In the genomic region with DNA sequence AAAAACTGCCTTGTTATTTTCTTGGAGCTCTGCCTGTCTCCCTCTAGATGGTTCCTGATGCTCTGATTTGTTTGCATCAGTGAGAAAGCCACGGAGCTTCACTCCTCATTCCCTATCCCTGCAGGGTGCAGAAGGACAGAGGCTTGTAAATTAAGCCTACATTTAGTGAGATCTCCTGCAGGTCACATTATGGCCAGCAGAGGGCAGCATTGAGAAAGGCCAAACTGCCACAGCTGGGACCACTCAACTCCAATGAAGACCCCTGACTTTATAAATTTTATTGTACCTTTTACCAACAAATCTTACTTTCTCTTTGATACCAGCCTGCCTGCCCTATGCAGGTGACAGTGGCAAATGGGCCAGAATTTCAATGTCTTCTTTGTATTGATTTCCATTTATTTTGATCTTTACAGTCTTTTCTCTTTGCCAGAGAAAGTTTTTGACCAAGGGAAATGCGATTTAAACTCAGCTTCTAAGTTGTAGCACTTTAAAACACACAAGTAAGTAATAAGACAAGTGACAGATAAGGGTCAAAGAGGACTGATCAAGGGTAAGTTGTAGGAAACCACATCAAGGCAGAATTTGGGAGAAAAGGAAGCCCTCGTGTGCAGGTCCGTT, we compare ENCODE assay signal across 8 cellular contexts.
A peak's percentile ranks its signal among the peaks of the same experiment; 100 is the strongest.
DNase-seq lines count a peak whose midpoint lies in the region; ATAC-seq, FAIRE-seq and TF ChIP-seq lines count a peak whose summit lies in the region.

No MANE protein-coding gene starts in this region.

- no peaks in the 10 kb centered on the region for H3K27me3 Mint-ChIP-seq in activated T-helper 1 cell treated with anti-CD3 and anti-CD28 coated beads, Interleukin-12 subunit alpha, Interleukin-12 subunit beta, Interleukin-2, Interleukin-4 antibody, amounts not matched to agents 30 ng/mL and 10 ng/mL and 1 ng/mL, durations not matched to agents 14 hours and 24 hours and 36 hours (ENCODE audit: insufficient read depth)

- no peaks in the 10 kb centered on the region for H3K9me3 Mint-ChIP-seq in activated T-helper 1 cell treated with anti-CD3 and anti-CD28 coated beads, Interleukin-12 subunit alpha, Interleukin-12 subunit beta, Interleukin-2, Interleukin-4 antibody, amounts not matched to agents 30 ng/mL and 10 ng/mL and 1 ng/mL, durations not matched to agents 14 hours and 24 hours and 36 hours

- ATAC-seq in left ventricle myocardium superior (peak; percentile 39), GM19467 (IDR thresholded peaks at IDR 0.05; ENCODE audit: unreplicated experiment) (no peak)

- no peak overlapping the region for H3K4me3 Mint-ChIP-seq in activated T-helper 1 cell treated with anti-CD3 and anti-CD28 coated beads, Interleukin-12 subunit alpha, Interleukin-12 subunit beta, Interleukin-2, Interleukin-4 antibody, amounts not matched to agents 30 ng/mL and 10 ng/mL and 1 ng/mL, durations not matched to agents 14 hours and 24 hours and 36 hours

- no peak overlapping the region for H3K27ac Mint-ChIP-seq in activated T-helper 1 cell treated with anti-CD3 and anti-CD28 coated beads, Interleukin-12 subunit alpha, Interleukin-12 subunit beta, Interleukin-2, Interleukin-4 antibody, amounts not matched to agents 30 ng/mL and 10 ng/mL and 1 ng/mL, durations not matched to agents 14 hours and 24 hours and 36 hours

- DNase-seq in NCI-H510A treated with DMSO at 0.1 percent for 48 hours (lab: John Stamatoyannopoulos, UW) (peak; percentile 9), NCI-H510A (lab: John Stamatoyannopoulos, UW) (no peak), H54 (ENCODE audit: insufficient read length, low spot score) (no peak), NCI-H1694 (lab: John Stamatoyannopoulos, UW) (peak; percentile 64), left ventricle myocardium superior (peak; percentile 58), retinal pigment epithelial cell (ENCODE audit: low read depth) (no peak)
- DNase-seq in activated T-helper 1 cell treated with anti-CD3 and anti-CD28 coated beads, Interleukin-12 subunit alpha, Interleukin-12 subunit beta, Interleukin-2, Interleukin-4 antibody, amounts not matched to agents 30 ng/mL and 10 ng/mL and 1 ng/mL, durations not matched to agents 14 hours and 24 hours and 36 hours (ENCODE audit: low spot score), result peak; percentile 7

- peak; percentile 20 for FAIRE-seq in H54 (lab: Jason Lieb, UNC)

- no peak for TF ChIP-seq POLR2A in H54 (IDR thresholded peaks at IDR 0.05; ENCODE audit: low read depth, low read length)

- H3K4me1 Mint-ChIP-seq in activated T-helper 1 cell treated with anti-CD3 and anti-CD28 coated beads, Interleukin-12 subunit alpha, Interleukin-12 subunit beta, Interleukin-2, Interleukin-4 antibody, amounts not matched to agents 30 ng/mL and 10 ng/mL and 1 ng/mL, durations not matched to agents 14 hours and 24 hours and 36 hours (ENCODE audit: low read depth), result no peaks in the 10 kb centered on the region

- no peaks in the 10 kb centered on the region for H3K36me3 Mint-ChIP-seq in activated T-helper 1 cell treated with anti-CD3 and anti-CD28 coated beads, Interleukin-12 subunit alpha, Interleukin-12 subunit beta, Interleukin-2, Interleukin-4 antibody, amounts not matched to agents 30 ng/mL and 10 ng/mL and 1 ng/mL, durations not matched to agents 14 hours and 24 hours and 36 hours (ENCODE audit: low read depth)

- peak; percentile 86 for TF ChIP-seq CTCF in retinal pigment epithelial cell (conservative IDR thresholded peaks at IDR 0.05; ENCODE audit: low read depth, low read length)

- H3K4me3 ChIP-seq in retinal pigment epithelial cell (ENCODE audit: low read length), result no peak overlapping the region

- intact Hi-C loops in activated T-helper 1 cell treated with anti-CD3 and anti-CD28 coated beads, Interleukin-12 subunit alpha, Interleukin-12 subunit beta, Interleukin-2, Interleukin-4 antibody, amounts not matched to agents 30 ng/mL and 10 ng/mL and 1 ng/mL, durations not matched to agents 14 hours and 24 hours and 36 hours (cut with micrococcal nuclease), result no loop called here
- intact Hi-C loops in left ventricle myocardium superior (cut with micrococcal nuclease), result no loop called here

Comparison
In these comparisons a context has a peak if more than half of its experiments do, and no peak if none do; other contexts are left out.
1. DNase-seq: peak in NCI-H510A treated with DMSO at 0.1 percent for 48 hours (single experiment), NCI-H1694 (single experiment), activated T-helper 1 cell treated with anti-CD3 and anti-CD28 coated beads, Interleukin-12 subunit alpha, Interleukin-12 subunit beta, Interleukin-2, Interleukin-4 antibody, amounts not matched to agents 30 ng/mL and 10 ng/mL and 1 ng/mL, durations not matched to agents 14 hours and 24 hours and 36 hours (single experiment) and left ventricle myocardium superior (single experiment); none in NCI-H510A (single experiment), H54 (single experiment) and retinal pigment epithelial cell (single experiment).